8 cellular contexts compared by ENCODE assay signal in genomic region chr13:23466144-23467002, GRCh38. TPM values are rescaled to one million over a fixed set of nuclear protein-coding genes. Genes with fewer than 3 reads are reported as not detected.
DNase-seq lines count a peak whose midpoint lies in the region; ATAC-seq and TF ChIP-seq lines count a peak whose summit lies in the region.

No MANE protein-coding gene starts in this region.

- peak overlapping the region; percentile 99 for H2AFZ ChIP-seq in IMR-90 (replicated peaks; ENCODE audit: low read length, poor library complexity)

- peak overlapping the region; percentile 95 to 97 for H4K8ac ChIP-seq in IMR-90 (ENCODE audit: low read depth in 2 of 2, low read length in 2 of 2)

- peak overlapping the region; percentile 99 for H2BK20ac ChIP-seq in IMR-90 (ENCODE audit: low read depth, low read length)

- H2BK15ac ChIP-seq in IMR-90 (ENCODE audit: low read depth, low read length), result peak overlapping the region; percentile 100

- H3K27me3 Mint-ChIP-seq in activated naive CD4-positive, alpha-beta T cell treated with anti-CD3 and anti-CD28 coated beads for 36 hours (ENCODE audit: low read depth), result no peaks in the 10 kb centered on the region

- peak overlapping the region; percentile 87 for H2AK9ac ChIP-seq in IMR-90 (replicated peaks; ENCODE audit: low read depth, low read length, poor library complexity)

- H3K9me3 ChIP-seq in IMR-90 (ENCODE audit: control insufficient read depth, insufficient read depth, low read length) (no peaks in the 10 kb centered on the region), SJSA1 (replicated peaks) (no peaks in the 10 kb centered on the region), gastroesophageal sphincter (no peaks in the 10 kb centered on the region), testis (no peaks in the 10 kb centered on the region)

- peak overlapping the region; percentile 98 for H3K18ac ChIP-seq in IMR-90 (ENCODE audit: low read depth, low read length)

- peaks cover 7% of the 10 kb centered on the region for H3K9me1 ChIP-seq in IMR-90 (ENCODE audit: insufficient read depth, low read length)

- in situ Hi-C loops in IMR-90 (cut with MboI; ENCODE audit: low sequenced_read_pairs), result loop anchor here (5.0 kb wide), 2 partner anchors 111 to 401 kb away; no protein-coding TSS in a partner anchor

- H2BK5ac ChIP-seq in IMR-90 (ENCODE audit: low read depth, low read length, poor library complexity, severe bottlenecking), result peak overlapping the region; percentile 95

- 7% methylated on average over 41 of the region's 64 CpGs; no CpG with 5 or more reads in 1 of the 2 experiments for WGBS in IMR-90 (ENCODE audit: extremely low coverage in 2 of 2, insufficient read length in 1 of 2), 2 experiments
- 0 to 2% methylated on average over 3 to 19 of the region's 64 CpGs for WGBS in gastroesophageal sphincter (ENCODE audit: low coverage in 1 of 2), 2 donors
- 1 to 4% methylated on average over 14 to 64 of the region's 64 CpGs for WGBS in testis, 2 donors

- DNase-seq in DMS153 treated with DMSO at 0.1 percent for 48 hours (lab: John Stamatoyannopoulos, UW; ENCODE audit: unreplicated experiment), result peak; percentile 66
- peak; percentile 86 for DNase-seq in IMR-90
- DNase-seq in SJSA1 (ENCODE audit: low read depth in 1 of 2, low spot score in 2 of 2), result peak; percentile 63 to 74
- peak; percentile 75 for DNase-seq in activated naive CD4-positive, alpha-beta T cell treated with anti-CD3 and anti-CD28 coated beads for 36 hours
- peak; percentile 80 for DNase-seq in occipital lobe (lab: John Stamatoyannopoulos, UW)
- DNase-seq in testis, result peak; percentile 80

- peak; percentile 88 for ATAC-seq in GM21528 (IDR thresholded peaks at IDR 0.05; ENCODE audit: low FRiP score, unreplicated experiment)
- ATAC-seq in IMR-90 (ENCODE audit: low read depth), result peak; percentile 89
- ATAC-seq in gastroesophageal sphincter, result peak; percentile 91

- peaks cover 8% of the 10 kb centered on the region for H3K4me1 Mint-ChIP-seq in activated naive CD4-positive, alpha-beta T cell treated with anti-CD3 and anti-CD28 coated beads for 36 hours (ENCODE audit: low read depth)

- peak overlapping the region; percentile 94 for H4K91ac ChIP-seq in IMR-90 (ENCODE audit: insufficient read depth, low read depth, low read length)

- peak overlapping the region; percentile 41 for H3K4me3 ChIP-seq in IMR-90 (ENCODE audit: insufficient read depth, low read depth, low read length)
- peak overlapping the region; percentile 38 for H3K4me3 ChIP-seq in SJSA1
- peak overlapping the region; percentile 19 to 65 for H3K4me3 ChIP-seq in gastroesophageal sphincter
- peak overlapping the region; percentile 56 to 59 for H3K4me3 ChIP-seq in testis

- CTCF ChIA-PET in IMR-90 (lab: Yijun Ruan, JAX), result interaction anchor here (0.8 to 1.3 kb wide), 4 partner anchors 107 to 494 kb away, joined by 3 to 5 read pairs (median 4); no protein-coding TSS in a partner anchor
- CTCF ChIA-PET in activated naive CD4-positive, alpha-beta T cell treated with anti-CD3 and anti-CD28 coated beads for 36 hours (lab: Charles Lee), result interaction anchor here (0.6 to 2.0 kb wide), 12 partner anchors 12 to 435 kb away, joined by 3 to 9 read pairs (median 4); partner anchors contain the start of genes MIPEP and TNFRSF19

- H4K20me1 ChIP-seq in IMR-90 (ENCODE audit: insufficient read depth, low read length), result no peaks in the 10 kb centered on the region

- H3K79me1 ChIP-seq in IMR-90 (ENCODE audit: low read depth in 1 of 2, low read length in 2 of 2), result peaks cover 3 to 8% of the 10 kb centered on the region in 2 experiments; a peak in 2 of 4 replicates

- no peaks in the 10 kb centered on the region for H3K9me3 Mint-ChIP-seq in activated naive CD4-positive, alpha-beta T cell treated with anti-CD3 and anti-CD28 coated beads for 36 hours

- H3K14ac ChIP-seq in IMR-90 (replicated peaks; ENCODE audit: low read depth, low read length), result peak overlapping the region; percentile 99

- peak overlapping the region; percentile 97 for H3K9ac ChIP-seq in IMR-90 (ENCODE audit: low read depth, low read length)

- H3K36me3 ChIP-seq in IMR-90 (ENCODE audit: control insufficient read depth, insufficient read depth, low read length) (no peaks in the 10 kb centered on the region), SJSA1 (no peaks in the 10 kb centered on the region), gastroesophageal sphincter (no peaks in the 10 kb centered on the region), testis (ENCODE audit: low read depth, missing control alignments) (no peaks in the 10 kb centered on the region)

- no TSS peak for BruUV-seq in IMR-90 (replicated peaks; lab: Mats Ljungman, UMichigan)

- dilution Hi-C loops in IMR-90 (cut with HindIII; ENCODE audit: low sequenced_read_pairs, unreplicated experiment), result no loop called here

- TF ChIP-seq CTCF in IMR-90 (conservative IDR thresholded peaks at IDR 0.05; ENCODE audit: low read depth, low read length), result peak; percentile 79
- peak; percentile 49 to 72 (median 62) for TF ChIP-seq CTCF in gastroesophageal sphincter (IDR thresholded peaks at IDR 0.05)
- peak; percentile 48 to 61 (median 55) for TF ChIP-seq CTCF in testis (IDR thresholded peaks at IDR 0.05)

- peak overlapping the region; percentile 99 for H3K4ac ChIP-seq in IMR-90 (ENCODE audit: low read depth, low read length)

- TF ChIP-seq POLR2A in IMR-90 (IDR thresholded peaks at IDR 0.05; ENCODE audit: low read depth, low read length) (0 out of 2 replicates have a peak, but pooled peaks have one; percentile 27), gastroesophageal sphincter (IDR thresholded peaks at IDR 0.05) (peak in 1 of 2 donors; percentile 24), testis (IDR thresholded peaks at IDR 0.05) (no peak)

- intact Hi-C loops in IMR-90 (cut with micrococcal nuclease) (loop anchor here (1.0 to 5.0 kb wide), 7 partner anchors 36 to 432 kb away; partner anchors contain the start of gene TNFRSF19), testis (cut with DNase I; ENCODE audit: low total_unique reads) (loop anchor here (10.0 kb wide), 2 partner anchors 108 to 398 kb away; partner anchors contain the start of gene TNFRSF19)
- intact Hi-C loops in activated naive CD4-positive, alpha-beta T cell treated with anti-CD3 and anti-CD28 coated beads for 36 hours (cut with micrococcal nuclease), result loop anchor here (1.0 to 5.0 kb wide), 6 partner anchors 112 to 756 kb away; partner anchors contain the start of gene MIPEP

- no peak for TF ChIP-seq EP300 in gastroesophageal sphincter (IDR thresholded peaks at IDR 0.05)

- H3K4me2 ChIP-seq in IMR-90 (ENCODE audit: low read depth, low read length), result peak overlapping the region; percentile 96

- H3K27me3 ChIP-seq in IMR-90 (ENCODE audit: control insufficient read depth, insufficient read depth, low read length), result no peaks in the 10 kb centered on the region
- no peaks in the 10 kb centered on the region for H3K27me3 ChIP-seq in SJSA1 (replicated peaks)
- H3K27me3 ChIP-seq in gastroesophageal sphincter, result no peaks in the 10 kb centered on the region
- no peaks in the 10 kb centered on the region for H3K27me3 ChIP-seq in testis

- peak overlapping the region; percentile 62 for H3K4me3 Mint-ChIP-seq in activated naive CD4-positive, alpha-beta T cell treated with anti-CD3 and anti-CD28 coated beads for 36 hours

- peak; percentile 84 for TF ChIP-seq RAD21 in IMR-90 (IDR thresholded peaks at IDR 0.05; ENCODE audit: low read length)

- peak overlapping the region; percentile 97 for H3K56ac ChIP-seq in IMR-90 (ENCODE audit: extremely low read depth, insufficient read depth, low read length)

- H2BK120ac ChIP-seq in IMR-90 (ENCODE audit: low read depth, low read length), result peak overlapping the region; percentile 100

- H3K27ac Mint-ChIP-seq in activated naive CD4-positive, alpha-beta T cell treated with anti-CD3 and anti-CD28 coated beads for 36 hours, result no peak overlapping the region

- H3K36me3 Mint-ChIP-seq in activated naive CD4-positive, alpha-beta T cell treated with anti-CD3 and anti-CD28 coated beads for 36 hours (ENCODE audit: low read depth), result no peaks in the 10 kb centered on the region

- H3K27ac ChIP-seq in IMR-90 (ENCODE audit: insufficient read depth, low read length) (peak overlapping the region; percentile 98), SJSA1 (no peak overlapping the region), gastroesophageal sphincter (peak overlapping the region; percentile 19 to 91 (median 86)), testis (peak overlapping the region; percentile 51 to 78)

- H2AK5ac ChIP-seq in IMR-90 (ENCODE audit: low read depth, low read length), result peak overlapping the region; percentile 96

- H3K23ac ChIP-seq in IMR-90 (ENCODE audit: low read depth, low read length), result peak overlapping the region; percentile 99

- peaks cover 15% of the 10 kb centered on the region for H3K4me1 ChIP-seq in IMR-90 (ENCODE audit: control insufficient read depth, insufficient read depth, low read length)
- H3K4me1 ChIP-seq in SJSA1 (replicated peaks), result peaks cover 8% of the 10 kb centered on the region; the same call in 1 of the 2 replicates
- peaks cover 2 to 32% (median 7%) of the 10 kb centered on the region in 3 donors for H3K4me1 ChIP-seq in gastroesophageal sphincter
- peaks cover 5% of the 10 kb centered on the region for H3K4me1 ChIP-seq in testis

- H4K5ac ChIP-seq in IMR-90 (ENCODE audit: low read depth, low read length), result peak overlapping the region; percentile 98

- POLR2A ChIA-PET in IMR-90 (lab: Charles Lee; ENCODE audit: unreplicated experiment), result no interaction called here

TF ChIP-seq in IMR-90, 13 proteins besides CTCF, POLR2A, EP300 and RAD21 (continues in another document):
- TF ChIP-seq MXI1 (IDR thresholded peaks at IDR 0.05; ENCODE audit: borderline replicate concordance, low read depth, low read length) (no peak), RCOR1 (IDR thresholded peaks at IDR 0.05; ENCODE audit: insufficient replicate concordance, low read length) (no peak), BHLHE40 (IDR thresholded peaks at IDR 0.05; ENCODE audit: low read depth, low read length) (peak; percentile 60)
- TF ChIP-seq, protein P1, sequence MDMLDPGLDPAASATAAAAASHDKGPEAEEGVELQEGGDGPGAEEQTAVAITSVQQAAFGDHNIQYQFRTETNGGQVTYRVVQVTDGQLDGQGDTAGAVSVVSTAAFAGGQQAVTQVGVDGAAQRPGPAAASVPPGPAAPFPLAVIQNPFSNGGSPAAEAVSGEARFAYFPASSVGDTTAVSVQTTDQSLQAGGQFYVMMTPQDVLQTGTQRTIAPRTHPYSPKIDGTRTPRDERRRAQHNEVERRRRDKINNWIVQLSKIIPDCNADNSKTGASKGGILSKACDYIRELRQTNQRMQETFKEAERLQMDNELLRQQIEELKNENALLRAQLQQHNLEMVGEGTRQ (IDR thresholded peaks at IDR 0.05; ENCODE audit: low read depth, low read length), result no peak

RNA-seq across cellular contexts. Expression of gene SACS, which starts 32.9 kb away (rescaled TPM):
- total RNA-seq in IMR-90 (2012; rRNA removed), result 121 and 174 TPM in 2 replicates
- polyA plus RNA-seq in IMR-90 (2012; rRNA removed), result 12.1 and 14.7 TPM in 2 replicates
- 5.2 and 9.7 TPM in 2 replicates for polyA plus RNA-seq in IMR-90 (2012; cell fraction: cytosol; rRNA removed)
- 12.1 and 25.9 TPM in 2 replicates for polyA plus RNA-seq in IMR-90 (2012; cell fraction: nucleus; rRNA removed; ENCODE audit: low replicate concordance)
- 24.2 and 31.9 TPM in 2 replicates for total RNA-seq in SJSA1 (2014; rRNA removed; shearing (Covaris generic))
- 10 to 100 TPM; 26.1 to 30.8 TPM for total RNA-seq in activated naive CD4-positive, alpha-beta T cell treated with anti-CD3 and anti-CD28 coated beads for 36 hours
- total RNA-seq in gastroesophageal sphincter, result 10 to 100 TPM; 60.8 to 77.5 (median 65.4) TPM
- total RNA-seq in occipital lobe, result 177 TPM
- 10 to 100 TPM; 38.2 to 48.3 TPM for total RNA-seq in testis
- 8.0 TPM for polyA plus RNA-seq in testis (ENCODE audit: insufficient read depth, low read depth, low replicate concordance)
